1 cellular context compared by ENCODE assay signal in genomic region chr17:82636626-82637598, GRCh38.
TF ChIP-seq lines count a peak whose summit lies in the region.

No MANE protein-coding gene starts in this region.

TF ChIP-seq in HepG2, 621 proteins besides CTCF, POLR2A, EP300 and RAD21 (continued from another document and continues in another):
- no peak for TF ChIP-seq RERE (CRISPR knock-in tag; IDR thresholded peaks at IDR 0.05; ENCODE audit: low read depth)
- no peak for TF ChIP-seq IRF1 (CRISPR knock-in tag; IDR thresholded peaks at IDR 0.05; ENCODE audit: low read depth)
- no peak for TF ChIP-seq ZNF552 (CRISPR knock-in tag; IDR thresholded peaks at IDR 0.05; ENCODE audit: borderline replicate concordance)
- TF ChIP-seq ZNF577 (CRISPR knock-in tag; IDR thresholded peaks at IDR 0.05; ENCODE audit: borderline replicate concordance, low read depth): no peak
- TF ChIP-seq NFAT5 (CRISPR knock-in tag; IDR thresholded peaks at IDR 0.05): no peak
- no peak for TF ChIP-seq DNMT3B (CRISPR knock-in tag; conservative IDR thresholded peaks at IDR 0.05)
- no peak for TF ChIP-seq ZBTB39 (CRISPR knock-in tag; IDR thresholded peaks at IDR 0.05)
- TF ChIP-seq CREB1 (IDR thresholded peaks at IDR 0.05): 0 out of 2 replicates have a peak, but pooled peaks have one; percentile 24
- peak; percentile 81 for TF ChIP-seq CREB1 (CRISPR knock-in tag; IDR thresholded peaks at IDR 0.05)
- no peak for TF ChIP-seq ZFX (CRISPR knock-in tag; IDR thresholded peaks at IDR 0.05; ENCODE audit: low read depth)
- TF ChIP-seq ZNF784 (CRISPR knock-in tag; IDR thresholded peaks at IDR 0.05; ENCODE audit: borderline replicate concordance): no peak
- TF ChIP-seq DBP (CRISPR knock-in tag; IDR thresholded peaks at IDR 0.05; ENCODE audit: not compliant biosample characterization): no peak
- no peak for TF ChIP-seq PTBP1 (IDR thresholded peaks at IDR 0.05; ENCODE audit: low read depth, low read length, poor library complexity, severe bottlenecking)
- TF ChIP-seq ZNF839 (CRISPR knock-in tag; IDR thresholded peaks at IDR 0.05; ENCODE audit: borderline replicate concordance): no peak
- TF ChIP-seq E2F1 (CRISPR knock-in tag; IDR thresholded peaks at IDR 0.05): no peak
- peak; percentile 44; the same call in 1 of the 2 replicates for TF ChIP-seq SALL1 (CRISPR knock-in tag; IDR thresholded peaks at IDR 0.05)
- no peak for TF ChIP-seq SMAD1 (CRISPR knock-in tag; IDR thresholded peaks at IDR 0.05; ENCODE audit: borderline replicate concordance, low read depth)
- TF ChIP-seq ZNF713 (CRISPR knock-in tag; IDR thresholded peaks at IDR 0.05): no peak
- TF ChIP-seq ZSCAN30 (CRISPR knock-in tag; IDR thresholded peaks at IDR 0.05): no peak
- no peak for TF ChIP-seq PAX8 (CRISPR knock-in tag; IDR thresholded peaks at IDR 0.05; ENCODE audit: borderline replicate concordance)
- TF ChIP-seq ARID5B (CRISPR knock-in tag; IDR thresholded peaks at IDR 0.05): peak; percentile 37; the same call in 1 of the 2 replicates
- TF ChIP-seq ZNF850 (CRISPR knock-in tag; conservative IDR thresholded peaks at IDR 0.05): no peak
- TF ChIP-seq RNF2 (conservative IDR thresholded peaks at IDR 0.05; ENCODE audit: low read depth): no peak
- TF ChIP-seq ZNF557 (CRISPR knock-in tag; IDR thresholded peaks at IDR 0.05): no peak
- TF ChIP-seq ZNF232 (CRISPR knock-in tag; IDR thresholded peaks at IDR 0.05; ENCODE audit: borderline replicate concordance): no peak
- no peak for TF ChIP-seq ZNF766 (CRISPR knock-in tag; IDR thresholded peaks at IDR 0.05; ENCODE audit: borderline replicate concordance)
- no peak for TF ChIP-seq KMT2A (CRISPR knock-in tag; IDR thresholded peaks at IDR 0.05)
- no peak for TF ChIP-seq GATAD1 (CRISPR knock-in tag; IDR thresholded peaks at IDR 0.05)
- TF ChIP-seq ZNF326 (CRISPR knock-in tag; IDR thresholded peaks at IDR 0.05; ENCODE audit: borderline replicate concordance): no peak
- TF ChIP-seq SOX13 (IDR thresholded peaks at IDR 0.05): peak; percentile 79; the same call in 1 of the 2 replicates
- TF ChIP-seq SOX13 (CRISPR knock-in tag; conservative IDR thresholded peaks at IDR 0.05 in 1 of 2, IDR thresholded peaks at IDR 0.05 in 1 of 2): no peak; a peak in 1 of 4 replicates
- no peak for TF ChIP-seq ZNF883 (CRISPR knock-in tag; IDR thresholded peaks at IDR 0.05; ENCODE audit: not compliant biosample characterization)
- TF ChIP-seq GRHL1 (CRISPR knock-in tag; conservative IDR thresholded peaks at IDR 0.05): no peak
- no peak for TF ChIP-seq FOXC1 (CRISPR knock-in tag; IDR thresholded peaks at IDR 0.05; ENCODE audit: borderline replicate concordance)
- TF ChIP-seq HOXA9 (CRISPR knock-in tag; IDR thresholded peaks at IDR 0.05; ENCODE audit: borderline replicate concordance): no peak
- TF ChIP-seq ZNF773 (CRISPR knock-in tag; IDR thresholded peaks at IDR 0.05; ENCODE audit: borderline replicate concordance): no peak
- no peak for TF ChIP-seq ZNF24 (IDR thresholded peaks at IDR 0.05)
- TF ChIP-seq ZNF747 (CRISPR knock-in tag; IDR thresholded peaks at IDR 0.05; ENCODE audit: borderline replicate concordance): no peak
